ENCODE assay signal across 8 cellular contexts in genomic region chr1:89272132-89273041, GRCh38. TPM values are rescaled to one million over a fixed set of nuclear protein-coding genes. Genes with fewer than 3 reads are reported as not detected.
DNase-seq lines count a peak whose midpoint lies in the region; ATAC-seq and TF ChIP-seq lines count a peak whose summit lies in the region.
"Not testable (repeated sequence)": the region's sequence is repeated elsewhere in the genome, so short reads cannot be mapped to it uniquely, and the experiment has no call there.

Gene GBP5 (minus strand): TSS chr1:89272860. CDS start chr1:89269555, 3,305 bp downstream.

- H3K27ac ChIP-seq in esophagus muscularis mucosa (replicated peaks in 1 of 4): peak within 1 kb of the TSS in 2 of 4 donors; percentile 13 to 72
- H3K27ac ChIP-seq in transverse colon: peak within 1 kb of the TSS in 3 of 4 donors; percentile 14 to 61 (median 54)

- H3K4me1 ChIP-seq in esophagus muscularis mucosa (peaks cover 0 to 29% (median 21%) of the 10 kb centered on the region in 4 donors), transverse colon (peaks cover 0 to 14% (median 0%) of the 10 kb centered on the region in 4 donors)

- peak within 1 kb of the TSS; percentile 98 for H3K27ac Mint-ChIP-seq in activated T-helper 17 cell treated with anti-CD3 and anti-CD28 coated beads, Interleukin-2, amount 50 U/mL, for 72 hours

- intact Hi-C loops in esophagus muscularis mucosa (cut with DNase I); transverse colon (cut with DNase I; ENCODE audit: low total_unique reads): not testable (repeated sequence)

- in situ Hi-C loops in transverse colon (cut with MboI; ENCODE audit: low pct_ligation_motif_present in 1 of 4, low pct_unique_long_range_greater_than_20kb in 1 of 4, low sequenced_read_pairs in 3 of 4): not testable (repeated sequence)

- H3K9me3 Mint-ChIP-seq in activated T-helper 17 cell treated with anti-CD3 and anti-CD28 coated beads, Interleukin-2, amount 50 U/mL, for 72 hours: not testable (repeated sequence)

- TF ChIP-seq CTCF in esophagus muscularis mucosa (IDR thresholded peaks at IDR 0.05); transverse colon (IDR thresholded peaks at IDR 0.05): not testable (repeated sequence)

- H3K27me3 Mint-ChIP-seq in activated T-helper 17 cell treated with anti-CD3 and anti-CD28 coated beads, Interleukin-2, amount 50 U/mL, for 72 hours: not testable (repeated sequence)

- TF ChIP-seq EP300 in esophagus muscularis mucosa (IDR thresholded peaks at IDR 0.05); transverse colon (IDR thresholded peaks at IDR 0.05; ENCODE audit: low read depth): not testable (repeated sequence)

- peak; percentile 9 for DNase-seq in HS-5 (ENCODE audit: low read depth)
- DNase-seq in UCSD-AML1 (lab: John Stamatoyannopoulos, UW; ENCODE audit: unreplicated experiment): peak; percentile 53
- not testable (repeated sequence) for DNase-seq in esophagus muscularis mucosa (ENCODE audit: extremely low spot score)
- DNase-seq in stimulated activated CD4-positive, alpha-beta T cell treated with anti-CD3 and anti-CD28 coated beads, Interleukin-12 subunit alpha, Interleukin-12 subunit beta, amount 100 ng/mL, for 48 hours (ENCODE audit: low read depth in 2 of 3, low spot score in 1 of 3): peak; percentile 40 to 58 (median 53)
- DNase-seq in transverse colon: peak; percentile 44

- peak within 1 kb of the TSS; percentile 100 for H3K4me3 Mint-ChIP-seq in activated T-helper 17 cell treated with anti-CD3 and anti-CD28 coated beads, Interleukin-2, amount 50 U/mL, for 72 hours

- not testable (repeated sequence) for H3K36me3 ChIP-seq in esophagus muscularis mucosa, transverse colon

- not testable (repeated sequence) for H3K27me3 ChIP-seq in esophagus muscularis mucosa, transverse colon

- H3K36me3 Mint-ChIP-seq in activated T-helper 17 cell treated with anti-CD3 and anti-CD28 coated beads, Interleukin-2, amount 50 U/mL, for 72 hours (ENCODE audit: low read depth): peaks cover 58% of the 10 kb centered on the region

- not testable (repeated sequence) for TF ChIP-seq POLR2A in esophagus muscularis mucosa (IDR thresholded peaks at IDR 0.05; ENCODE audit: low read depth)
- TF ChIP-seq POLR2A in transverse colon (IDR thresholded peaks at IDR 0.05): peak; percentile 58

- not testable (repeated sequence) for H3K9me3 ChIP-seq in esophagus muscularis mucosa, transverse colon

- H3K4me3 ChIP-seq in esophagus muscularis mucosa (peak within 1 kb of the TSS in 3 of 4 donors; percentile 8 to 43 (median 26)), transverse colon (peak within 1 kb of the TSS in 3 of 4 donors; percentile 8 to 30 (median 16))

- ATAC-seq in GM19035 (IDR thresholded peaks at IDR 0.05; ENCODE audit: unreplicated experiment) (peak; percentile 78), HG02678 (IDR thresholded peaks at IDR 0.05; ENCODE audit: unreplicated experiment) (peak; percentile 83)
- peak; percentile 69 for ATAC-seq in activated T-helper 17 cell treated with anti-CD3 and anti-CD28 coated beads, Interleukin-2, amount 50 U/mL, for 72 hours (replicated peaks)

- WGBS in esophagus muscularis mucosa: 90% methylated on average over 15 of the region's 17 CpGs
- WGBS in transverse colon (ENCODE audit: low coverage in 1 of 2), 2 donors: 52 to 76% methylated on average over 1 to 17 of the region's 17 CpGs

- peaks cover 29% of the 10 kb centered on the region for H3K4me1 Mint-ChIP-seq in activated T-helper 17 cell treated with anti-CD3 and anti-CD28 coated beads, Interleukin-2, amount 50 U/mL, for 72 hours

RNA-seq across cellular contexts. Expression of gene GBP5, which starts in this region (rescaled TPM):
- 100 to 1,000 TPM; 135 to 157 TPM for total RNA-seq in activated T-helper 17 cell treated with anti-CD3 and anti-CD28 coated beads, Interleukin-2, amount 50 U/mL, for 72 hours
- total RNA-seq in esophagus muscularis mucosa: 1 to 10 TPM in 1 of 4 donors, under 1 TPM in 3; 0.42 to 3.0 (median 0.73) TPM
- total RNA-seq in transverse colon: 1 to 10 TPM in 2 of 4 donors, not detected in 2; 1.5 to 7.3 TPM

Comparison
In these comparisons a context has a peak if more than half of its experiments do, and no peak if none do; other contexts are left out.
1. RNA of gene GBP5 (total RNA-seq): 135 to 157 TPM in activated T-helper 17 cell treated with anti-CD3 and anti-CD28 coated beads, Interleukin-2, amount 50 U/mL, for 72 hours; 1.5 to 7.3 TPM in transverse colon and 0.42 to 3.0 TPM in esophagus muscularis mucosa; every median in the first group is over 10 times any median in the second.
2. Peak in every context shown above with its lines, with median percentiles within 50 percentile points of each other: ATAC-seq.